Comparison of ENCODE assay signal across 9 cellular contexts in genomic region chr2:54497738-54498680, GRCh38. TPM values are rescaled to one million over a fixed set of nuclear protein-coding genes. Genes with fewer than 3 reads are reported as not detected.
DNase-seq lines count a peak whose midpoint lies in the region; ATAC-seq, FAIRE-seq and TF ChIP-seq lines count a peak whose summit lies in the region.
"Had no signal": no experiment of that assay in that cellular context is flagged by ENCODE, and none has a peak within 500 bp of the region (broad histone marks: within the 10 kb centered on the region; RNA-seq: fewer than 3 reads in every experiment).

No MANE protein-coding gene starts in this region.

- intact Hi-C loops in CD8-positive, alpha-beta T cell (cut with DNase I, micrococcal nuclease) = no loop called here

- no peaks in the 10 kb centered on the region for H3K4me1 ChIP-seq in keratinocyte (ENCODE audit: control insufficient read depth, extremely low read depth, insufficient read depth, low read length)
- no peaks in the 10 kb centered on the region for H3K4me1 ChIP-seq in CD8-positive, alpha-beta T cell (ENCODE audit: insufficient read depth, low read length)

- TF ChIP-seq CTCF in 22Rv1 (IDR thresholded peaks at IDR 0.05) (peak; percentile 37), keratinocyte (optimal IDR thresholded peaks at IDR 0.05 in 1 of 3, IDR thresholded peaks at IDR 0.05 in 1 of 3, conservative IDR thresholded peaks at IDR 0.05 in 1 of 3; ENCODE audit: extremely low read depth in 1 of 3, insufficient read depth in 2 of 3, low read length in 3 of 3) (peak in 2 of 3 experiments; percentile 12 to 52)
- no peak for TF ChIP-seq CTCF in CD8-positive, alpha-beta T cell (IDR thresholded peaks at IDR 0.05)

- ATAC-seq in CD8-positive, alpha-beta T cell = no peak
- no peak for ATAC-seq in GM21619 (IDR thresholded peaks at IDR 0.05; ENCODE audit: unreplicated experiment)

- no peak overlapping the region for H3K4me3 ChIP-seq in keratinocyte (ENCODE audit: control insufficient read depth in 2 of 3, extremely low read depth in 1 of 3, insufficient read depth in 2 of 3, low read depth in 1 of 3, low read length in 3 of 3)
- H3K4me3 ChIP-seq in CD8-positive, alpha-beta T cell (ENCODE audit: low read depth, low read length) = no peak overlapping the region

- CTCF ChIA-PET in CD8-positive, alpha-beta T cell (lab: Charles Lee) = interaction anchor here (1.0 kb wide), 1 partner anchor 391 kb away, joined by 4 read pairs; no protein-coding TSS in a partner anchor

- H2AFZ ChIP-seq in keratinocyte (ENCODE audit: control insufficient read depth, low read length) = no peak overlapping the region

- dilution Hi-C loops in keratinocyte (cut with MboI; ENCODE audit: extremely low pct_ligation_motif_present, low sequenced_read_pairs) = no loop called here

- FAIRE-seq in keratinocyte (lab: Jason Lieb, UNC) = peak; percentile 23

- H3K9me3 ChIP-seq in keratinocyte (ENCODE audit: control insufficient read depth, low read depth, low read length) = no peaks in the 10 kb centered on the region
- H3K9me3 ChIP-seq in CD8-positive, alpha-beta T cell (ENCODE audit: low read length) = no peaks in the 10 kb centered on the region

- H3K9ac ChIP-seq in keratinocyte (ENCODE audit: control insufficient read depth, extremely low read depth, insufficient read depth, low read length) = no peak overlapping the region

- DNase-seq in HT-29 (ENCODE audit: low spot score) (peak; percentile 30), amniotic epithelial cell (ENCODE audit: low read depth) (peak; percentile 49), keratinocyte (ENCODE audit: low read depth, low spot score) (no peak)
- DNase-seq in CD8-positive, alpha-beta T cell = no peak
- DNase-seq in activated effector memory CD4-positive, alpha-beta T cell treated with anti-CD3 and anti-CD28 coated beads, Interleukin-2, amount 50 U/mL, for 16 hours = no peak
- DNase-seq in stimulated activated CD4-positive, alpha-beta T cell treated with anti-CD3 and anti-CD28 coated beads, Interleukin-4, amount 100 ng/mL, for 1 hour = no peak
- DNase-seq: KBM-7 had no signal

- H3K36me3 Mint-ChIP-seq in CD8-positive, alpha-beta T cell = no peaks in the 10 kb centered on the region

- H3K27ac Mint-ChIP-seq in CD8-positive, alpha-beta T cell = no peak overlapping the region

- H4K20me1 ChIP-seq in keratinocyte (ENCODE audit: control insufficient read depth, extremely low read depth, insufficient read depth, low read length) = no peaks in the 10 kb centered on the region

- H3K4me1 Mint-ChIP-seq in CD8-positive, alpha-beta T cell (ENCODE audit: low read depth) = no peaks in the 10 kb centered on the region

- H3K4me3 Mint-ChIP-seq in CD8-positive, alpha-beta T cell = no peak overlapping the region

- H3K4me2 ChIP-seq in keratinocyte (ENCODE audit: control insufficient read depth, extremely low read depth, insufficient read depth, low read depth, low read length) = no peak overlapping the region

- H3K27ac ChIP-seq in 22Rv1 = no peak overlapping the region
- no peak overlapping the region for H3K27ac ChIP-seq in keratinocyte (ENCODE audit: control insufficient read depth, insufficient read depth, low read length)
- H3K27ac ChIP-seq in CD8-positive, alpha-beta T cell (ENCODE audit: low read depth, low read length) = no peak overlapping the region

- no peaks in the 10 kb centered on the region for H3K79me2 ChIP-seq in keratinocyte (ENCODE audit: control insufficient read depth, insufficient read depth, low read length)

- no peaks in the 10 kb centered on the region for H3K9me1 ChIP-seq in keratinocyte (ENCODE audit: control insufficient read depth, extremely low read depth, insufficient read depth, low read length)

- H3K9me3 Mint-ChIP-seq in CD8-positive, alpha-beta T cell = no peaks in the 10 kb centered on the region

- POLR2A ChIA-PET in CD8-positive, alpha-beta T cell (lab: Charles Lee) = no interaction called here

- H3K27me3 Mint-ChIP-seq in CD8-positive, alpha-beta T cell (ENCODE audit: low read depth) = peaks cover 10% of the 10 kb centered on the region

- H3K36me3 ChIP-seq in keratinocyte (ENCODE audit: control insufficient read depth in 2 of 2, extremely low read depth in 1 of 2, insufficient read depth in 2 of 2, low read length in 2 of 2) = no peaks in the 10 kb centered on the region
- H3K36me3 ChIP-seq in CD8-positive, alpha-beta T cell (ENCODE audit: insufficient read depth, low read length) = no peaks in the 10 kb centered on the region

- no peaks in the 10 kb centered on the region for H3K27me3 ChIP-seq in keratinocyte (ENCODE audit: control insufficient read depth, extremely low read depth, insufficient read depth, low read length)
- no peaks in the 10 kb centered on the region for H3K27me3 ChIP-seq in CD8-positive, alpha-beta T cell (ENCODE audit: insufficient read depth, low read length)

RNA-seq across cellular contexts. Expression of gene SPTBN1, which starts 41.9 kb away (rescaled TPM):
- total RNA-seq in HT-29 (2014; rRNA removed; shearing (Covaris generic)) = 138 and 141 TPM in 2 replicates
- 34.6 to 40.0 TPM (median 39.9 TPM) in 3 replicates for polyA plus RNA-seq in keratinocyte
- polyA plus RNA-seq in keratinocyte (2011; ENCODE audit: low read depth) = 73.1 TPM
- polyA plus RNA-seq in keratinocyte (2011; cell fraction: cytosol; rRNA removed) = 15.6 and 19.1 TPM in 2 replicates
- 207 and 214 TPM in 2 replicates for polyA plus RNA-seq in keratinocyte (2011; cell fraction: nucleus; rRNA removed)
- polyA plus RNA-seq in keratinocyte (2012; ENCODE audit: low replicate concordance) = 48.0 and 66.9 TPM in 2 replicates
- polyA minus RNA-seq in keratinocyte = 73.2 to 113 TPM (median 97.5 TPM) in 3 replicates
- polyA minus RNA-seq in keratinocyte (2011; cell fraction: cytosol; rRNA and poly(A)+ RNA removed) = 32.8 TPM
- polyA minus RNA-seq in keratinocyte (2011; cell fraction: nucleus; rRNA and poly(A)+ RNA removed) = 138 and 269 TPM in 2 replicates
- total RNA-seq in CD8-positive, alpha-beta T cell = 100 to 1,000 TPM; 268 to 278 TPM

Comparison
In these comparisons a context has a peak if more than half of its experiments do, and no peak if none do; other contexts are left out.
1. DNase-seq: peak in HT-29 (single experiment) and amniotic epithelial cell (single experiment); none in keratinocyte (single experiment), CD8-positive, alpha-beta T cell (0 of 7), activated effector memory CD4-positive, alpha-beta T cell treated with anti-CD3 and anti-CD28 coated beads, Interleukin-2, amount 50 U/mL, for 16 hours (single experiment) and stimulated activated CD4-positive, alpha-beta T cell treated with anti-CD3 and anti-CD28 coated beads, Interleukin-4, amount 100 ng/mL, for 1 hour (single experiment).